In the genomic region with DNA sequence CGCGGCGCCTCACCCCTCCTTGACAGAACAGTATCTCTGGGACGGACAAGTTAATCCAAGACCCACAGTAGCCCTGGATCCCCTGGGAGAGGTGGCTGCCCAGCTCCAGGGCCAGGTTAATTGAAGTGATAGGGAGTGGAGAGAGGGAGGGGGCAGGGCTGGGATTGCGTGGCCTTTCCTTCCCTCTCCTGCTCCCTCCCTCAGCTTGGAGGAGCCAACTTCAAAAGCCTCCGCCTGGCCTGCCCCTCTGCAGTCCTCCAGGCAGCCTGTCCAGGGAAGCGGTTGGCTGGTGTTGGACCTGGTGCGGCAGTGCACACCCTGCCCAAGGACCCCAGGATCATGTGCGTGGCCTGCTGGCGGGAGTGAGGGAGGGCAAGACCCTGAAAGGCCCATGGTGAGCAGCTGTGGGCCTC, we compare ENCODE assay signal across 13 cellular contexts. TPM values are rescaled to one million over a fixed set of nuclear protein-coding genes. Genes with fewer than 3 reads are reported as not detected.
DNase-seq lines count a peak whose midpoint lies in the region; ATAC-seq and TF ChIP-seq lines count a peak whose summit lies in the region.
"Had no signal": no experiment of that assay in that cellular context is flagged by ENCODE, and none has a peak within 500 bp of the region (broad histone marks: within the 10 kb centered on the region; RNA-seq: fewer than 3 reads in every experiment).

C20orf204 (plus strand) TSS at position 250 of the 413 bp plus-strand sequence; CDS start at position 392, 142 bp downstream.

- peak; percentile 47 for DNase-seq in NCI-H82 (lab: John Stamatoyannopoulos, UW)
- no peak for DNase-seq in NCI-H82 treated with DMSO at 0.1 percent for 48 hours (lab: John Stamatoyannopoulos, UW; ENCODE audit: unreplicated experiment)
- no peak for DNase-seq in activated CD4-positive, alpha-beta memory T cell treated with anti-CD3 and anti-CD28 coated beads, Interleukin-2, amount 10 ng/mL, durations not matched to agents 7 days and 5 days
- peak; percentile 52 for DNase-seq in iPS-NIHi11 (ENCODE audit: low spot score)
- DNase-seq in KBM-7, result no peak
- DNase-seq: amygdala, Karpas-422, mammary epithelial cell, NCI-H187 treated with DMSO at 0.1 percent for 48 hours had no signal

- no peaks in the 10 kb centered on the region for H3K27me3 Mint-ChIP-seq in activated CD4-positive, alpha-beta memory T cell treated with anti-CD3 and anti-CD28 coated beads, Interleukin-2, amount 10 ng/mL, durations not matched to agents 7 days and 5 days

- CTCF ChIA-PET in activated CD4-positive, alpha-beta memory T cell treated with anti-CD3 and anti-CD28 coated beads, Interleukin-2, amount 10 ng/mL, durations not matched to agents 7 days and 5 days (lab: Charles Lee), result interaction anchor here (6.8 kb wide), 1 partner anchor 55 kb away, joined by 117 read pairs; the partner anchor contains the start of genes PRPF6 and SAMD10

- H3K9me3 Mint-ChIP-seq in activated CD4-positive, alpha-beta memory T cell treated with anti-CD3 and anti-CD28 coated beads, Interleukin-2, amount 10 ng/mL, durations not matched to agents 7 days and 5 days, result no peaks in the 10 kb centered on the region

- H3K4me1 Mint-ChIP-seq in activated CD4-positive, alpha-beta memory T cell treated with anti-CD3 and anti-CD28 coated beads, Interleukin-2, amount 10 ng/mL, durations not matched to agents 7 days and 5 days, result peaks cover 61% of the 10 kb centered on the region

- H3K27ac Mint-ChIP-seq in activated CD4-positive, alpha-beta memory T cell treated with anti-CD3 and anti-CD28 coated beads, Interleukin-2, amount 10 ng/mL, durations not matched to agents 7 days and 5 days, result peak within 1 kb of the TSS; percentile 97

- POLR2A ChIA-PET in activated CD4-positive, alpha-beta memory T cell treated with anti-CD3 and anti-CD28 coated beads, Interleukin-2, amount 10 ng/mL, durations not matched to agents 7 days and 5 days (lab: Charles Lee), result interaction anchor here (1.0 to 7.2 kb wide), 3 partner anchors 30 to 58 kb away, joined by 3 to 83 read pairs (median 4); partner anchors contain the start of genes PRPF6 and SAMD10

- in situ Hi-C loops in KBM-7 (cut with MboI; ENCODE audit: low pct_unique_long_range_greater_than_20kb, low sequenced_read_pairs), result no loop called here

- H3K36me3 Mint-ChIP-seq in activated CD4-positive, alpha-beta memory T cell treated with anti-CD3 and anti-CD28 coated beads, Interleukin-2, amount 10 ng/mL, durations not matched to agents 7 days and 5 days (ENCODE audit: low read depth), result peaks cover 21% of the 10 kb centered on the region

- peak within 1 kb of the TSS; percentile 38 for H3K4me3 Mint-ChIP-seq in activated CD4-positive, alpha-beta memory T cell treated with anti-CD3 and anti-CD28 coated beads, Interleukin-2, amount 10 ng/mL, durations not matched to agents 7 days and 5 days

- TF ChIP-seq POLR2A in GM19099 (IDR thresholded peaks at IDR 0.05; ENCODE audit: extremely low read depth, insufficient read length, low read depth), result peak; percentile 0

- ATAC-seq in GM18861 (IDR thresholded peaks at IDR 0.05; ENCODE audit: unreplicated experiment), result no peak
- ATAC-seq in GM19467 (IDR thresholded peaks at IDR 0.05; ENCODE audit: unreplicated experiment), result no peak
- ATAC-seq: pancreas had no signal

RNA-seq across cellular contexts. Expression of gene C20orf204, which starts in this region (rescaled TPM):
- total RNA-seq in activated CD4-positive, alpha-beta memory T cell treated with anti-CD3 and anti-CD28 coated beads, Interleukin-2, amount 10 ng/mL, durations not matched to agents 7 days and 5 days, result 1 to 10 TPM; 6.9 to 7.2 TPM

Comparison
In these comparisons a context has a peak if more than half of its experiments do, and no peak if none do; other contexts are left out.
1. DNase-seq: peak in NCI-H82 (single experiment) and iPS-NIHi11 (single experiment); none in NCI-H82 treated with DMSO at 0.1 percent for 48 hours (single experiment), activated CD4-positive, alpha-beta memory T cell treated with anti-CD3 and anti-CD28 coated beads, Interleukin-2, amount 10 ng/mL, durations not matched to agents 7 days and 5 days (single experiment) and KBM-7 (single experiment).